ENCODE assay signal across 8 cellular contexts in genomic region chr16:85316321-85316919, GRCh38.
DNase-seq lines count a peak whose midpoint lies in the region; ATAC-seq and TF ChIP-seq lines count a peak whose summit lies in the region.

No MANE protein-coding gene starts in this region.

- H3K4me2 ChIP-seq in SU-DHL-6 (ENCODE audit: low read depth, low read length, poor library complexity, severe bottlenecking), result no peak overlapping the region

- H4K20me1 ChIP-seq in SU-DHL-6 (ENCODE audit: low read depth, low read length), result no peaks in the 10 kb centered on the region

- no peaks in the 10 kb centered on the region for H3K9me3 ChIP-seq in SU-DHL-6 (ENCODE audit: insufficient read depth, low read length)
- H3K9me3 ChIP-seq in left lung, result no peaks in the 10 kb centered on the region

- peak; percentile 88 for ATAC-seq in left lung
- ATAC-seq in HG03159 (IDR thresholded peaks at IDR 0.05; ENCODE audit: unreplicated experiment), result no peak

- H3K27me3 ChIP-seq in SU-DHL-6 (ENCODE audit: low read length) (no peaks in the 10 kb centered on the region), left lung (peaks cover 0 to 9% of the 10 kb centered on the region in 2 donors)

- intact Hi-C loops in left lung (cut with DNase I), result no loop called here

- no peaks in the 10 kb centered on the region for H3K36me3 ChIP-seq in SU-DHL-6 (ENCODE audit: low read length)
- H3K36me3 ChIP-seq in left lung, result no peaks in the 10 kb centered on the region

- H3K4me1 ChIP-seq in left lung, result peaks cover 11 to 15% of the 10 kb centered on the region in 2 donors

- H2AFZ ChIP-seq in SU-DHL-6 (ENCODE audit: low read depth, low read length, severe bottlenecking), result no peak overlapping the region

- no peaks in the 10 kb centered on the region for H3K9me2 ChIP-seq in SU-DHL-6 (replicated peaks; ENCODE audit: insufficient read depth, low read length)

- H3K27ac ChIP-seq in SU-DHL-6 (ENCODE audit: low read depth, low read length), result no peak overlapping the region
- no peak overlapping the region for H3K27ac ChIP-seq in caudate nucleus (ENCODE audit: low read depth, low read length)
- H3K27ac ChIP-seq in left lung, result no peak overlapping the region

- TF ChIP-seq CTCF in SU-DHL-6 (IDR thresholded peaks at IDR 0.05; ENCODE audit: insufficient read depth, low read length, poor library complexity, severe bottlenecking) (peak; percentile 73), left lung (IDR thresholded peaks at IDR 0.05) (peak; percentile 80 to 84)

- H3K9ac ChIP-seq in SU-DHL-6 (ENCODE audit: low read length), result no peak overlapping the region

- H3K79me2 ChIP-seq in SU-DHL-6 (ENCODE audit: insufficient read depth, low read length), result no peaks in the 10 kb centered on the region

- DNase-seq in DMS153 treated with DMSO at 0.1 percent for 48 hours (lab: John Stamatoyannopoulos, UW; ENCODE audit: unreplicated experiment) (peak; percentile 53), DMS153 (lab: John Stamatoyannopoulos, UW) (no peak), LHCN-M2 (ENCODE audit: low read depth) (peak; percentile 41), caudate nucleus (lab: John Stamatoyannopoulos, UW) (peak in 41 of 61 donors; percentile 11 to 75 (median 35)), left lung (peak in 1 of 2 donors; percentile 55)
- peak; percentile 12 for DNase-seq in stimulated activated naive CD4-positive, alpha-beta T cell treated with Interleukin-2 at 50 U/mL for 16 hours (lab: John Stamatoyannopoulos, UW)

- no peaks in the 10 kb centered on the region for H3F3A ChIP-seq in SU-DHL-6 (ENCODE audit: insufficient read depth)

- H3K4me3 ChIP-seq in SU-DHL-6 (ENCODE audit: insufficient read depth, low read length, poor library complexity, severe bottlenecking), result no peak overlapping the region
- no peak overlapping the region for H3K4me3 ChIP-seq in left lung
